In the genomic region with DNA sequence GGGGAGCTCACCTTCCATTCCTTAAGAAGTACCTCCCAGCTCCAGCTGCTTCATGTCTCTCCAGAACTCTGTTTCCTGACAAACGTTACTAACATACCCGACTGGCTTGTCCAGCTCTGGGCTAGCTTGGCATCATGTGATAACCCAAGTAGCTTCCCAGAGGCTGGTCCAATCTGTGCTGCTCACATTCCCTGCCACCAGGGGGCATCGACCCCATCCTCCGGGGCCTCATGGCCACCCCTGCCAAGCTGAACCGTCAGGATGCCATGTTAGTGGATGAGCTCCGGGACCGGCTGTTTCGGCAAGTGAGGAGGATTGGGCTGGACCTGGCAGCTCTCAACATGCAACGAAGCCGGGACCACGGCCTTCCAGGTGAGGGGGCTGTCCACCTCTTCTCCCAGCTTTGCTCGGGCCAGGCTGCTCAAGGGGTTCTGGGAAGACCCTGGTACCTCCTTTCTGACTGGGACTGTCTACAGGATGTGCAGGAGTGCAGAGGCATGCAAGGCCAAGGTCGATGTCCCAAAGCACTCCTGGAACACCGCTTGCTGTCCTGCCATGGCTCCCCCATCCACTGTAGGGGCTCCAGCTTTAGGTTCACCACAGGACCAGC, we compare ENCODE assay signal across 1 cellular context.
TF ChIP-seq lines count a peak whose summit lies in the region.

No MANE protein-coding gene starts in this region.

TF ChIP-seq in IMR-90, 13 proteins besides CTCF, POLR2A, EP300 and RAD21:
- TF ChIP-seq SMC3 (IDR thresholded peaks at IDR 0.05; ENCODE audit: low read depth, low read length), result peak; percentile 42
- TF ChIP-seq, protein P1, sequence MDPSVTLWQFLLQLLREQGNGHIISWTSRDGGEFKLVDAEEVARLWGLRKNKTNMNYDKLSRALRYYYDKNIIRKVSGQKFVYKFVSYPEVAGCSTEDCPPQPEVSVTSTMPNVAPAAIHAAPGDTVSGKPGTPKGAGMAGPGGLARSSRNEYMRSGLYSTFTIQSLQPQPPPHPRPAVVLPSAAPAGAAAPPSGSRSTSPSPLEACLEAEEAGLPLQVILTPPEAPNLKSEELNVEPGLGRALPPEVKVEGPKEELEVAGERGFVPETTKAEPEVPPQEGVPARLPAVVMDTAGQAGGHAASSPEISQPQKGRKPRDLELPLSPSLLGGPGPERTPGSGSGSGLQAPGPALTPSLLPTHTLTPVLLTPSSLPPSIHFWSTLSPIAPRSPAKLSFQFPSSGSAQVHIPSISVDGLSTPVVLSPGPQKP (IDR thresholded peaks at IDR 0.05; ENCODE audit: borderline replicate concordance, low read depth, low read length), result no peak
